Comparison of ENCODE assay signal across 8 cellular contexts in genomic region chr19:3986260-3987041, GRCh38. TPM values are rescaled to one million over a fixed set of nuclear protein-coding genes. Genes with fewer than 3 reads are reported as not detected.
DNase-seq lines count a peak whose midpoint lies in the region; ATAC-seq and TF ChIP-seq lines count a peak whose summit lies in the region.

No MANE protein-coding gene starts in this region.

- peak overlapping the region; percentile 92 for H3K4me3 Mint-ChIP-seq in CD8-positive, alpha-beta T cell

- POLR2A ChIA-PET in CD8-positive, alpha-beta T cell (lab: Charles Lee), result interaction anchor here (0.5 to 2.1 kb wide), 6 partner anchors 15 to 224 kb away, joined by 3 to 14 read pairs (median 6); partner anchors contain the start of genes MRPL54 and PIAS4

- peak in 6 of 7 experiments; percentile 44 to 77 (median 63) for DNase-seq in CD8-positive, alpha-beta T cell
- DNase-seq in HUDEP-2 (lab: John Stamatoyannopoulos, UW; ENCODE audit: unreplicated experiment in 76 of 76) (peak in 70 of 76 experiments; percentile 27 to 87 (median 66)), NCI-H748 treated with DMSO at 0.1 percent for 48 hours (lab: John Stamatoyannopoulos, UW) (peak; percentile 90), transverse colon (peak; percentile 70), T1000 (lab: John Stamatoyannopoulos, UW) (no peak)
- peak; percentile 78 for DNase-seq in activated CD8-positive, alpha-beta memory T cell treated with anti-CD3 and anti-CD28 coated beads, Interleukin-2, amount 50 U/mL, for 48 hours

- 3 to 6% methylated on average over 5 to 21 of the region's 21 CpGs for WGBS in transverse colon (ENCODE audit: low coverage in 1 of 2), 2 donors

- H3K9me3 ChIP-seq in CD8-positive, alpha-beta T cell (ENCODE audit: low read length), result no peaks in the 10 kb centered on the region
- no peaks in the 10 kb centered on the region for H3K9me3 ChIP-seq in muscle layer of duodenum (ENCODE audit: control insufficient read depth in 1 of 2, low read length in 2 of 2)
- H3K9me3 ChIP-seq in transverse colon, result no peaks in the 10 kb centered on the region

- peak overlapping the region; percentile 44 for H3K27ac ChIP-seq in CD8-positive, alpha-beta T cell (ENCODE audit: low read depth, low read length)
- H3K27ac ChIP-seq in muscle layer of duodenum (ENCODE audit: low read length) (peak overlapping the region; percentile 53), transverse colon (peak overlapping the region; percentile 91 to 94 (median 94))

- H3K9me3 Mint-ChIP-seq in CD8-positive, alpha-beta T cell, result no peaks in the 10 kb centered on the region

- no peak for TF ChIP-seq POLR2A in transverse colon (IDR thresholded peaks at IDR 0.05)

- peak; percentile 13 for ATAC-seq in CD8-positive, alpha-beta T cell
- peak; percentile 4 for ATAC-seq in esophagus mucosa

- in situ Hi-C loops in transverse colon (cut with MboI; ENCODE audit: low pct_ligation_motif_present in 1 of 4, low pct_unique_long_range_greater_than_20kb in 1 of 4, low sequenced_read_pairs in 3 of 4), result loop anchor here in 2 of 4 donors (10.0 to 25.0 kb wide), 2 partner anchors 151 to 198 kb away; partner anchors contain the start of genes ANKRD24 (in 2 of the 2) and SIRT6 (in 2 of the 2)

- intact Hi-C loops in CD8-positive, alpha-beta T cell (cut with DNase I, micrococcal nuclease), result loop anchor here (1.0 to 5.0 kb wide), 15 partner anchors 121 to 429 kb away; partner anchors contain the start of genes HMG20B (in 2 of the 2), YJU2 (in 2 of the 2), ANKRD24 (in 1 of the 2) and APBA3 (in 1 of the 2)
- intact Hi-C loops in transverse colon (cut with DNase I; ENCODE audit: low total_unique reads), result loop anchor here (5.0 kb wide), 1 partner anchor 81 kb away; the partner anchor contains the start of gene ZBTB7A

- H3K4me1 ChIP-seq in CD8-positive, alpha-beta T cell (ENCODE audit: insufficient read depth, low read length), result peaks cover 43% of the 10 kb centered on the region
- H3K4me1 ChIP-seq in muscle layer of duodenum (ENCODE audit: control insufficient read depth in 1 of 2, insufficient read depth in 2 of 2, low read length in 2 of 2) (peaks cover 8 to 47% of the 10 kb centered on the region in 2 donors), transverse colon (peaks cover 22 to 45% (median 37%) of the 10 kb centered on the region in 4 donors)

- H3K27me3 Mint-ChIP-seq in CD8-positive, alpha-beta T cell (ENCODE audit: low read depth), result no peaks in the 10 kb centered on the region

- H3K27me3 ChIP-seq in CD8-positive, alpha-beta T cell (ENCODE audit: insufficient read depth, low read length), result no peaks in the 10 kb centered on the region
- H3K27me3 ChIP-seq in muscle layer of duodenum (ENCODE audit: low read depth, low read length) (no peaks in the 10 kb centered on the region), transverse colon (no peaks in the 10 kb centered on the region)

- peaks cover 56% of the 10 kb centered on the region for H3K4me1 Mint-ChIP-seq in CD8-positive, alpha-beta T cell (ENCODE audit: low read depth)

- CTCF ChIA-PET in CD8-positive, alpha-beta T cell (lab: Charles Lee), result interaction anchor here (0.7 to 1.7 kb wide), 10 partner anchors 10 to 321 kb away, joined by 3 to 29 read pairs (median 4); partner anchors contain the start of genes PIAS4 and ZBTB7A

- peak; percentile 74 for TF ChIP-seq CTCF in CD8-positive, alpha-beta T cell (IDR thresholded peaks at IDR 0.05)
- TF ChIP-seq CTCF in transverse colon (IDR thresholded peaks at IDR 0.05), result peak; percentile 49 to 76 (median 67)

- H3K36me3 ChIP-seq in CD8-positive, alpha-beta T cell (ENCODE audit: insufficient read depth, low read length), result peaks cover 29% of the 10 kb centered on the region
- H3K36me3 ChIP-seq in muscle layer of duodenum (ENCODE audit: control insufficient read depth in 1 of 2, insufficient read depth in 2 of 2, low read length in 2 of 2), result peaks cover 27 to 28% of the 10 kb centered on the region in 2 donors
- peaks cover 0 to 26% (median 11%) of the 10 kb centered on the region in 4 donors for H3K36me3 ChIP-seq in transverse colon

- TF ChIP-seq EP300 in transverse colon (IDR thresholded peaks at IDR 0.05; ENCODE audit: low read depth), result no peak

- peaks cover 39% of the 10 kb centered on the region for H3K36me3 Mint-ChIP-seq in CD8-positive, alpha-beta T cell

- peak overlapping the region; percentile 97 for H3K27ac Mint-ChIP-seq in CD8-positive, alpha-beta T cell

- H3K4me3 ChIP-seq in CD8-positive, alpha-beta T cell (ENCODE audit: low read depth, low read length), result peak overlapping the region; percentile 70
- peak overlapping the region; percentile 77 to 81 for H3K4me3 ChIP-seq in muscle layer of duodenum (ENCODE audit: low read depth in 1 of 2, low read length in 2 of 2)
- H3K4me3 ChIP-seq in transverse colon, result peak overlapping the region in 2 of 4 donors; percentile 81

RNA-seq across cellular contexts. Expression of gene EEF2, which starts 1.2 kb away (rescaled TPM):
- 1,000 to 10,000 TPM; 2,844 to 2,933 TPM for total RNA-seq in CD8-positive, alpha-beta T cell
- 2,169 TPM for total RNA-seq in esophagus mucosa
- total RNA-seq in transverse colon, result 1,000 to 10,000 TPM; 1,013 to 1,686 (median 1,532) TPM

RNA-seq across cellular contexts. Expression of gene DAPK3, which starts 15.6 kb away (rescaled TPM):
- 10 to 100 TPM; 20.7 to 21.5 TPM for total RNA-seq in CD8-positive, alpha-beta T cell
- total RNA-seq in esophagus mucosa (28.8 TPM), transverse colon (10 to 100 TPM; 54.6 to 89.0 (median 82.3) TPM)

RNA-seq across cellular contexts. Expression of gene PIAS4, which starts 21.1 kb away (rescaled TPM):
- total RNA-seq in CD8-positive, alpha-beta T cell, result 10 to 100 TPM; 11.6 to 14.9 TPM
- 19.3 TPM for total RNA-seq in esophagus mucosa
- total RNA-seq in transverse colon, result 100 to 1,000 TPM in 1 of 4 donors, 10 to 100 TPM in 3; 15.5 to 110 (median 23.0) TPM

RNA-seq across cellular contexts. Expression of gene NMRK2, which starts 53.6 kb away (rescaled TPM):
- not detected for total RNA-seq in CD8-positive, alpha-beta T cell
- total RNA-seq in esophagus mucosa (not detected), transverse colon (under 1 TPM in 1 of 4 donors, not detected in 3; 0.41 TPM)
